8 cellular contexts compared by ENCODE assay signal in the genomic region with DNA sequence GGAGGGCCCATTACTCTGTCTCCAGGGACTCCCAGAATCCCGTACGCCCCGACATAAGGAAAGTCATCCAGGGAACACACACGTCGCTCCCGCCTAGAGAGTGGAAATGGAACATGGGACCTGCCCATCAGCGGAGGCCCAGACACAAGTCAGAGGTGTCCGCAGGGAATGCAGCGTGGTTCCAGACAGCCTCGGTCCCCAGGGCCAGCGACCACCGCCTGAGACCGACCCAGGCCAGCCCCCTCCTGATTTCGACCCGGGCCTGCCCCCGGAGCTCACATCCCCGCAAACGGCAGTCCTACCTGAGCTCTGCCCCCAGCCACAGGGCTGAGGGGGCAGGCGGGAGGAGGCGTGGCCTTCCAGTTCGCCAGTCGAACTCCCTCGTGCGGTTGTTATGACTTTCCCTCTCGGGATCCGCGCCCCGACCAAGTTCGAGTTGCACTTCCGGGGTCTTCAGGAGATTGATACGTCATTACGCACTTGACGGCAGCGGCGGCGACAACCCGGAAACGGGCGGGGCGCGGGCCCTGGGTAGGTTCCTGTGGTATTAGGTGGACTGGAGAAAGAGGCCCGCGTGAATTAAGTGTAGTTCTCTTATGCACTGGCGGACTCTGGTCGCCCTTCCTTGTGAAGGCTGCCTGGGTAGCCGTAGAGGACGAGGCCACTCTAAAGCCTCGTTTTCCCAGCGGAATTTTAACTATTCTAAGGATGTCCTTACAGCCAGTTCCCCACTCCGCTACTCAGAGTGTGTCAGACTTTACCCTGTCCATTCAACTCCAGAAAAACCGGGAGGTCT.
DNase-seq lines count a peak whose midpoint lies in the region; ATAC-seq, FAIRE-seq and TF ChIP-seq lines count a peak whose summit lies in the region.

No MANE protein-coding gene starts in this region.

- ATAC-seq in HG02840 (IDR thresholded peaks at IDR 0.05; ENCODE audit: low FRiP score, unreplicated experiment) (peak; percentile 100), heart left ventricle (peak; percentile 95 to 100 (median 100))

- FAIRE-seq in GM12892 (lab: Jason Lieb, UNC) = peak; percentile 96

- H3K27ac Mint-ChIP-seq in type B pancreatic cell = peak overlapping the region; percentile 97

- peaks cover 2% of the 10 kb centered on the region for H3K27me3 Mint-ChIP-seq in type B pancreatic cell

- peak overlapping the region; percentile 93 for H3K4me3 Mint-ChIP-seq in type B pancreatic cell

- H3K27me3 ChIP-seq in adrenal gland (no peaks in the 10 kb centered on the region), heart left ventricle (no peaks in the 10 kb centered on the region)

- H3K4me1 ChIP-seq in adrenal gland (replicated peaks in 1 of 2) (peaks cover 4 to 10% of the 10 kb centered on the region in 2 donors), heart left ventricle (peaks cover 0 to 17% (median 6%) of the 10 kb centered on the region in 12 donors)

- peaks cover 7% of the 10 kb centered on the region for H3K36me3 Mint-ChIP-seq in type B pancreatic cell

- intact Hi-C loops in adrenal gland (cut with DNase I) = no loop called here
- intact Hi-C loops in heart left ventricle (cut with DNase I) = loop anchor here in 1 of 10 donors (10.0 kb wide), 1 partner anchor 503 kb away; a partner anchor contains a TSS

- H3K9me3 Mint-ChIP-seq in type B pancreatic cell = peaks cover 8% of the 10 kb centered on the region

- H3K9me3 ChIP-seq in adrenal gland (replicated peaks in 1 of 3) = no peaks in the 10 kb centered on the region
- H3K9me3 ChIP-seq in heart left ventricle = peaks cover 0 to 10% (median 1%) of the 10 kb centered on the region in 12 donors

- TF ChIP-seq CTCF in adrenal gland (IDR thresholded peaks at IDR 0.05) (peak in 4 of 6 experiments; percentile 6 to 36 (median 16)), heart left ventricle (IDR thresholded peaks at IDR 0.05) (peak in 5 of 12 donors; percentile 8 to 48 (median 27)), type B pancreatic cell (conservative IDR thresholded peaks at IDR 0.05) (peak; percentile 20)

- 2 to 5% (median 2%) methylated on average over 21 to 51 of the region's 51 CpGs for WGBS in adrenal gland, 4 donors
- 1 to 2% (median 2%) methylated on average over 20 to 51 of the region's 51 CpGs for WGBS in heart left ventricle, 4 donors

- H3K27ac ChIP-seq in adrenal gland (peak overlapping the region in 4 of 5 donors; percentile 82 to 92 (median 88)), heart left ventricle (peak overlapping the region; percentile 39 to 96 (median 90))

- H3K36me3 ChIP-seq in adrenal gland (replicated peaks in 1 of 2) (no peaks in the 10 kb centered on the region), heart left ventricle (no peaks in the 10 kb centered on the region)

- DNase-seq in GM12892 (ENCODE audit: insufficient read length) (peak; percentile 68), NCI-H1417 treated with DMSO at 0.1 percent for 48 hours (lab: John Stamatoyannopoulos, UW) (peak; percentile 15), SW480 (ENCODE audit: low spot score) (peak; percentile 95), adrenal gland (peak; percentile 91 to 98 (median 96)), heart left ventricle (peak; percentile 92 to 96 (median 95)), pons (ENCODE audit: low spot score) (peak; percentile 93), type B pancreatic cell (ENCODE audit: extremely low spot score, unreplicated experiment) (peak; percentile 91)

- H3K4me1 Mint-ChIP-seq in type B pancreatic cell (ENCODE audit: unreplicated experiment) = peaks cover 14% of the 10 kb centered on the region

- H3K4me3 ChIP-seq in adrenal gland = peak overlapping the region in 3 of 4 donors; percentile 80 to 98 (median 89)
- peak overlapping the region; percentile 60 to 96 (median 80) for H3K4me3 ChIP-seq in heart left ventricle

- TF ChIP-seq POLR2A in GM12892 (IDR thresholded peaks at IDR 0.05; ENCODE audit: low read depth, low read length) (peak; percentile 58), adrenal gland (IDR thresholded peaks at IDR 0.05) (peak; percentile 30 to 62), heart left ventricle (IDR thresholded peaks at IDR 0.05) (peak in 1 of 2 donors; percentile 70)

Comparison
In these comparisons a context has a peak if more than half of its experiments do, and no peak if none do; other contexts are left out.
1. Peak in every context shown above with its lines: DNase-seq, ATAC-seq, H3K4me3 ChIP-seq and H3K27ac ChIP-seq.
2. DNase-seq: peak in every context shown above with its lines; median percentile 96 in adrenal gland; 95 in SW480; 95 in heart left ventricle; 93 in pons; 91 in type B pancreatic cell; 68 in GM12892; 15 in NCI-H1417 treated with DMSO at 0.1 percent for 48 hours.